28 cellular contexts compared by ENCODE assay signal in the genomic region with DNA sequence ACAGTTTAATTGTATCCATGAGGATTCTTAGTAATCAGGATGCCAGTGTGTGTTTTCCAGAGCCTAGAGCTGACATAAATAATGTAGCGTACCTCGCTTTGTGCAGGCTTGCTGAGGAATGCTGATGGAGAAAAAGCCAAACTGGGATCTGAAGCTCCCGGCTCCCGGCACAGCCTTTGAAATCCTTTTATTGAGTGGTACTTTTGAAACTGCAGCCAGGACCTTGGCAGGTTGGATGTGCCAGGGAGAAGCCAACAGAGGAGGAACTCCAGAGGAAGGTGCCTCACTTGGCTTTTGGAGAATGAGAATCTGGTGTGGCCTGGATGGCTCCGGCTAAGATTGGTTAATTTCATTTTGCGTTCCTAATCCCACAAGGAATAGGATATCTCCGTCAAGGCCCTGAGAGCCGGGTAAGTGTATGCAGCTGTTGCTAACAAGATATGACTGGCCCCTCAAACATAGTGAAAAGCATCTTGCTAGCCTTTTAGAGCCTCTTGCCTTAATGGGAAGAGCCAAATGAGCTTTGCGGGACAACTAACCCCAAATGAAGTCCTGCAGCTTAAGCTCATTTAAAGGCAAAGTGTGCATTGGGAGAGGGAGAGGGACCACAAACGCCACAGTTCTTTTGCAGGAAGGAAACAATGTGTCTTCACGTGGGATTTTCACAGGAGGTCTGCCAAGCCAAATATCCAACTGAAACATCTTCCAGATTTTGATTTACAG.
DNase-seq lines count a peak whose midpoint lies in the region; TF ChIP-seq lines count a peak whose summit lies in the region.
"Had no signal": no experiment of that assay in that cellular context is flagged by ENCODE, and none has a peak within 500 bp of the region (broad histone marks: within the 10 kb centered on the region; RNA-seq: fewer than 3 reads in every experiment).

No MANE protein-coding gene starts in this region.

- no peak for TF ChIP-seq POLR2A in breast epithelium (IDR thresholded peaks at IDR 0.05)
- no peak for TF ChIP-seq POLR2A in lower leg skin (IDR thresholded peaks at IDR 0.05)

- H3K14ac ChIP-seq in neuronal stem cell (ENCODE audit: low read length): no peak overlapping the region

- no peaks in the 10 kb centered on the region for H3K9me3 Mint-ChIP-seq in MCF 10A (ENCODE audit: unreplicated experiment)
- peaks cover 0 to 5% (median 0%) of the 10 kb centered on the region in 5 donors for H3K9me3 Mint-ChIP-seq in CD8-positive, alpha-beta memory T cell
- H3K9me3 Mint-ChIP-seq: activated T-helper 1 cell treated with anti-CD3 and anti-CD28 coated beads, Interleukin-12 subunit alpha, Interleukin-12 subunit beta, Interleukin-2, Interleukin-4 antibody, amounts not matched to agents 30 ng/mL and 10 ng/mL and 1 ng/mL, durations not matched to agents 14 hours and 24 hours and 36 hours; CD8-positive, alpha-beta T cell had no signal

- no peak overlapping the region for H3K27ac Mint-ChIP-seq in MCF 10A (ENCODE audit: low read depth, unreplicated experiment)
- peak overlapping the region in 1 of 8 donors; percentile 38 for H3K27ac Mint-ChIP-seq in CD8-positive, alpha-beta memory T cell
- H3K27ac Mint-ChIP-seq: activated T-helper 1 cell treated with anti-CD3 and anti-CD28 coated beads, Interleukin-12 subunit alpha, Interleukin-12 subunit beta, Interleukin-2, Interleukin-4 antibody, amounts not matched to agents 30 ng/mL and 10 ng/mL and 1 ng/mL, durations not matched to agents 14 hours and 24 hours and 36 hours; CD8-positive, alpha-beta T cell had no signal

- H2BK12ac ChIP-seq in neuronal stem cell (ENCODE audit: low read length): no peak overlapping the region

- H3K79me1 ChIP-seq in neuronal stem cell (ENCODE audit: low read depth, low read length): no peaks in the 10 kb centered on the region

- no peak for TF ChIP-seq CTCF in breast epithelium (IDR thresholded peaks at IDR 0.05)
- no peak for TF ChIP-seq CTCF in MCF 10A (IDR thresholded peaks at IDR 0.05; ENCODE audit: unreplicated experiment)
- no peak for TF ChIP-seq CTCF in fibroblast of mammary gland (conservative IDR thresholded peaks at IDR 0.05; ENCODE audit: control insufficient read depth, insufficient read depth, low read depth, low read length)
- TF ChIP-seq CTCF in lower leg skin (IDR thresholded peaks at IDR 0.05): no peak

- no peak overlapping the region for H2BK5ac ChIP-seq in neuronal stem cell (ENCODE audit: low read length)

- H4K91ac ChIP-seq in neuronal stem cell (ENCODE audit: low read depth, low read length, poor library complexity): no peak overlapping the region

- H3K18ac ChIP-seq in neuronal stem cell (ENCODE audit: low read length): no peak overlapping the region

- H2AK5ac ChIP-seq in neuronal stem cell (ENCODE audit: low read depth, low read length): peak overlapping the region; percentile 26

- no peak overlapping the region for H3K9ac ChIP-seq in neuronal stem cell (ENCODE audit: low read depth, low read length, poor library complexity)

- H3K27me3 ChIP-seq in breast epithelium (no peaks in the 10 kb centered on the region), neuronal stem cell (ENCODE audit: control insufficient read depth in 3 of 3, insufficient read depth in 3 of 3, low read depth in 1 of 3, low read length in 3 of 3) (peaks cover 0 to 4% (median 0%) of the 10 kb centered on the region in 3 experiments)
- H3K27me3 ChIP-seq in CD8-positive, alpha-beta memory T cell (ENCODE audit: insufficient read depth, low read length, poor library complexity, severe bottlenecking): no peaks in the 10 kb centered on the region
- H3K27me3 ChIP-seq: tibial nerve had no signal

- H3K9me3 ChIP-seq in breast epithelium: no peaks in the 10 kb centered on the region
- H3K9me3 ChIP-seq in neuronal stem cell (replicated peaks in 1 of 2; ENCODE audit: control insufficient read depth in 2 of 2, insufficient read depth in 1 of 2, low read depth in 1 of 2, low read length in 2 of 2): peaks cover 3 to 12% of the 10 kb centered on the region in 2 donors
- no peaks in the 10 kb centered on the region for H3K9me3 ChIP-seq in CD8-positive, alpha-beta memory T cell (ENCODE audit: low read length)
- H3K9me3 ChIP-seq: gastroesophageal sphincter, tibial nerve had no signal

- intact Hi-C loops in breast epithelium (cut with DNase I; ENCODE audit: low total_unique reads): no loop called here
- intact Hi-C loops in MCF 10A (cut with micrococcal nuclease): no loop called here
- intact Hi-C loops in lower leg skin (cut with DNase I; ENCODE audit: low total_unique reads): no loop called here

- peaks cover 18% of the 10 kb centered on the region for H3K4me1 Mint-ChIP-seq in MCF 10A (ENCODE audit: insufficient read depth, unreplicated experiment)
- H3K4me1 Mint-ChIP-seq in CD8-positive, alpha-beta memory T cell: no peaks in the 10 kb centered on the region

- CTCF ChIA-PET in MCF 10A (lab: Yijun Ruan, JAX): interaction anchor here (0.5 to 2.3 kb wide), 3 partner anchors 98 to 957 kb away, joined by 3 to 6 read pairs (median 3); no protein-coding TSS in a partner anchor
- CTCF ChIA-PET in CD8-positive, alpha-beta memory T cell (lab: Charles Lee): no interaction called here

- H3K4me1 ChIP-seq in breast epithelium: no peaks in the 10 kb centered on the region
- H3K4me1 ChIP-seq in neuronal stem cell (ENCODE audit: control insufficient read depth in 2 of 2, insufficient read depth in 1 of 2, low read depth in 1 of 2, low read length in 2 of 2): peaks cover 0 to 11% of the 10 kb centered on the region in 2 donors
- H3K4me1 ChIP-seq in CD8-positive, alpha-beta memory T cell (ENCODE audit: insufficient read depth, low read length): no peaks in the 10 kb centered on the region
- H3K4me1 ChIP-seq: gastroesophageal sphincter had no signal

- no peak overlapping the region for H3K23ac ChIP-seq in neuronal stem cell (ENCODE audit: low read depth, low read length, poor library complexity)

- H3K4me2 ChIP-seq in neuronal stem cell (ENCODE audit: insufficient read depth, low read length, poor library complexity, severe bottlenecking): peak overlapping the region; percentile 15

- no peak overlapping the region for H3K4ac ChIP-seq in neuronal stem cell (ENCODE audit: low read length)

- no TSS peak for BruUV-seq in MCF 10A (replicated peaks; lab: Mats Ljungman, UMichigan)

- POLR2A ChIA-PET in MCF 10A (lab: Yijun Ruan, JAX): interaction anchor here (1.9 kb wide), 1 partner anchor 9 kb away, joined by 10 read pairs; no protein-coding TSS in a partner anchor
- POLR2A ChIA-PET in CD8-positive, alpha-beta memory T cell (lab: Charles Lee): no interaction called here

- H3K27ac ChIP-seq in breast epithelium: peak overlapping the region; percentile 72 to 82
- H3K27ac ChIP-seq in neuronal stem cell (replicated peaks; ENCODE audit: low read length): no peak overlapping the region
- no peak overlapping the region for H3K27ac ChIP-seq in CD8-positive, alpha-beta memory T cell (ENCODE audit: low read depth, low read length)
- H3K27ac ChIP-seq: 22Rv1, gastroesophageal sphincter, WERI-Rb-1 had no signal

- H3K36me3 Mint-ChIP-seq in MCF 10A (ENCODE audit: insufficient read depth, unreplicated experiment): no peaks in the 10 kb centered on the region
- no peaks in the 10 kb centered on the region for H3K36me3 Mint-ChIP-seq in CD8-positive, alpha-beta memory T cell
- H3K36me3 Mint-ChIP-seq: CD8-positive, alpha-beta T cell had no signal

- H3K27me3 Mint-ChIP-seq in MCF 10A (ENCODE audit: insufficient read depth, unreplicated experiment): no peaks in the 10 kb centered on the region
- peaks cover 0 to 1% of the 10 kb centered on the region in 2 donors for H3K27me3 Mint-ChIP-seq in CD8-positive, alpha-beta memory T cell

- H4K8ac ChIP-seq in neuronal stem cell (ENCODE audit: low read depth, low read length): no peak overlapping the region

- H3K4me3 Mint-ChIP-seq in MCF 10A (ENCODE audit: unreplicated experiment): no peak overlapping the region
- H3K4me3 Mint-ChIP-seq in CD8-positive, alpha-beta memory T cell: no peak overlapping the region
- H3K4me3 Mint-ChIP-seq: activated T-helper 1 cell treated with anti-CD3 and anti-CD28 coated beads, Interleukin-12 subunit alpha, Interleukin-12 subunit beta, Interleukin-2, Interleukin-4 antibody, amounts not matched to agents 30 ng/mL and 10 ng/mL and 1 ng/mL, durations not matched to agents 14 hours and 24 hours and 36 hours; CD8-positive, alpha-beta T cell had no signal

- H3K4me3 ChIP-seq in breast epithelium (peak overlapping the region in 2 of 3 donors; percentile 15 to 50), fibroblast of mammary gland (ENCODE audit: control insufficient read depth, low read depth, low read length) (no peak overlapping the region), neuronal stem cell (ENCODE audit: low read length in 2 of 2) (no peak overlapping the region), lower leg skin (ENCODE audit: low read depth, poor library complexity, severe bottlenecking) (no peak overlapping the region)
- no peak overlapping the region for H3K4me3 ChIP-seq in CD8-positive, alpha-beta memory T cell (ENCODE audit: low read length)
- H3K4me3 ChIP-seq: gastroesophageal sphincter had no signal

- no peak overlapping the region for H2BK120ac ChIP-seq in neuronal stem cell (ENCODE audit: low read depth, low read length)

- no peak overlapping the region for H2AFZ ChIP-seq in neuronal stem cell (ENCODE audit: low read length)

- H3K36me3 ChIP-seq in breast epithelium: no peaks in the 10 kb centered on the region
- H3K36me3 ChIP-seq in neuronal stem cell (replicated peaks in 1 of 2; ENCODE audit: control insufficient read depth in 2 of 2, insufficient read depth in 2 of 2, low read length in 2 of 2): no peaks in the 10 kb centered on the region
- no peaks in the 10 kb centered on the region for H3K36me3 ChIP-seq in CD8-positive, alpha-beta memory T cell (ENCODE audit: insufficient read depth, low read length)
- H3K36me3 ChIP-seq: gastroesophageal sphincter, tibial nerve, WERI-Rb-1 had no signal

- DNase-seq in breast epithelium (ENCODE audit: low spot score in 2 of 2) (peak in 1 of 2 donors; percentile 69), MCF 10A (ENCODE audit: unreplicated experiment) (no peak), fibroblast of mammary gland (ENCODE audit: low read depth) (peak; percentile 30), neuronal stem cell (ENCODE audit: low spot score) (no peak), NCI-H2171 (lab: John Stamatoyannopoulos, UW) (no peak), lower leg skin (ENCODE audit: low spot score in 2 of 2) (no peak), AG08396 (ENCODE audit: low spot score) (no peak)
- DNase-seq in CD8-positive, alpha-beta memory T cell: no peak
- DNase-seq: activated CD4-positive, alpha-beta T cell treated with anti-CD3 and anti-CD28 coated beads, Interleukin-2, amount 50 U/mL, for 1 hour; activated naive CD4-positive, alpha-beta T cell treated with anti-CD3 and anti-CD28 coated beads, Interleukin-2, amount 50 U/mL, for 16 hours; AML-193; amygdala; CD8-positive, alpha-beta T cell; central memory CD4-positive, alpha-beta T cell; DMS153; Kasumi-1; NCI-H1048; NCI-H187 treated with DMSO at 0.1 percent for 48 hours; NCI-H2227 treated with DMSO at 0.1 percent for 48 hours; occipital lobe; stimulated activated CD4-positive, alpha-beta T cell treated with anti-CD3 and anti-CD28 coated beads, Interleukin-4, amount 100 ng/mL, for 4 hours; stimulated activated naive CD8-positive, alpha-beta T cell treated with anti-CD3 and anti-CD28 coated beads, Interleukin-15, Interleukin-2, amounts not matched to agents 100 U/mL and 50 U/mL, for 24 hours; T-helper 9 cell; WERI-Rb-1 had no signal

- no peak overlapping the region for H2BK15ac ChIP-seq in neuronal stem cell (ENCODE audit: low read length)

- WGBS in neuronal stem cell (ENCODE audit: extremely low coverage in 2 of 2, insufficient read length in 2 of 2, insufficient replicate concordance in 1 of 2), 2 donors: no CpG with 5 or more reads among the region's 11 CpGs
- WGBS in lower leg skin, 2 donors: 35 to 42% methylated on average over 11 of the region's 11 CpGs

Comparison
In these comparisons a context has a peak if more than half of its experiments do, and no peak if none do; other contexts are left out.
1. H3K27ac ChIP-seq: peak in breast epithelium (2 of 2); none in neuronal stem cell (single experiment) and CD8-positive, alpha-beta memory T cell (single experiment).
2. H3K4me3 ChIP-seq: peak in breast epithelium (2 of 3); none in fibroblast of mammary gland (single experiment), neuronal stem cell (0 of 2), CD8-positive, alpha-beta memory T cell (single experiment) and lower leg skin (single experiment).